In genomic region chr12:124911521-124911920, GRCh38 we compare ENCODE assay signal across 7 cellular contexts. TPM values are rescaled to one million over a fixed set of nuclear protein-coding genes. Genes with fewer than 3 reads are reported as not detected.
DNase-seq lines count a peak whose midpoint lies in the region; ATAC-seq, FAIRE-seq and TF ChIP-seq lines count a peak whose summit lies in the region.
"Not testable (repeated sequence)": the region's sequence is repeated elsewhere in the genome, so short reads cannot be mapped to it uniquely, and the experiment has no call there.

No MANE protein-coding gene starts in this region.

- not testable (repeated sequence) for H3K9me3 ChIP-seq in SK-N-SH; left ventricle myocardium inferior (replicated peaks); small intestine (ENCODE audit: control insufficient read depth, low read depth)

- ATAC-seq in activated naive CD4-positive, alpha-beta T cell treated with anti-CD3 and anti-CD28 coated beads, Interleukin-2, amount 50 U/mL, for 72 hours; naive thymus-derived CD8-positive, alpha-beta T cell: not testable (repeated sequence)

- peaks cover 50% of the 10 kb centered on the region for H3K79me2 ChIP-seq in SK-N-SH (ENCODE audit: insufficient read depth)

- intact Hi-C loops in dendritic cell treated with granulocyte-macrophage colony-stimulating factor and Interleukin-4, amounts not matched to agents 40 ng/mL and 50 ng/mL, for 4 days (cut with micrococcal nuclease); left ventricle myocardium inferior (cut with micrococcal nuclease): not testable (repeated sequence)

- not testable (repeated sequence) for FAIRE-seq in small intestine (lab: Jason Lieb, UNC)

- H3K36me3 ChIP-seq in SK-N-SH (replicated peaks in 1 of 2; ENCODE audit: control insufficient read depth in 1 of 2, insufficient read depth in 2 of 2, low read length in 1 of 2) = peaks cover 20 to 24% of the 10 kb centered on the region in 2 experiments
- peaks cover 34% of the 10 kb centered on the region for H3K36me3 ChIP-seq in left ventricle myocardium inferior
- H3K36me3 ChIP-seq in small intestine (ENCODE audit: control insufficient read depth in 2 of 2, insufficient read depth in 2 of 2, low read length in 2 of 2) = not testable (repeated sequence)

- not testable (repeated sequence) for H2AFZ ChIP-seq in SK-N-SH (ENCODE audit: low read depth)

- 66% methylated on average over 4 of the region's 6 CpGs for WGBS in SK-N-SH (ENCODE audit: low lambda C conversion rate)
- 45 to 55% (median 48%) methylated on average over 5 to 6 of the region's 6 CpGs for WGBS in small intestine, 3 donors

- not testable (repeated sequence) for H3K27me3 ChIP-seq in SK-N-SH (ENCODE audit: insufficient read depth); left ventricle myocardium inferior (ENCODE audit: low read depth); small intestine (ENCODE audit: control insufficient read depth in 2 of 2, insufficient read depth in 2 of 2, low read length in 2 of 2)

- peak overlapping the region; percentile 25; the same call in 1 of the 2 replicates for H3K4me3 ChIP-seq in GM12864 (ENCODE audit: low read depth, low read length)
- peak overlapping the region; percentile 1 to 61; a peak in 3 of 4 replicates for H3K4me3 ChIP-seq in SK-N-SH (ENCODE audit: low read depth in 2 of 2, low read length in 1 of 2)
- peak overlapping the region; percentile 60 for H3K4me3 ChIP-seq in left ventricle myocardium inferior
- H3K4me3 ChIP-seq in small intestine (ENCODE audit: low read depth in 1 of 2, low read length in 2 of 2) = peak overlapping the region; percentile 19 to 25

- H3K4me1 ChIP-seq in SK-N-SH (ENCODE audit: control insufficient read depth in 1 of 2, insufficient read depth in 2 of 2, low read depth in 1 of 2, low read length in 1 of 2) (peaks cover 23 to 41% of the 10 kb centered on the region in 2 experiments), left ventricle myocardium inferior (peaks cover 70% of the 10 kb centered on the region)
- H3K4me1 ChIP-seq in small intestine (ENCODE audit: control insufficient read depth in 2 of 2, insufficient read depth in 1 of 2, low read depth in 1 of 2, low read length in 1 of 2) = not testable (repeated sequence)

- H3K27ac Mint-ChIP-seq in activated naive CD4-positive, alpha-beta T cell treated with anti-CD3 and anti-CD28 coated beads, Interleukin-2, amount 50 U/mL, for 72 hours = peak overlapping the region; percentile 80 to 95
- H3K27ac Mint-ChIP-seq in dendritic cell treated with granulocyte-macrophage colony-stimulating factor and Interleukin-4, amounts not matched to agents 40 ng/mL and 50 ng/mL, for 4 days = peak overlapping the region; percentile 35
- peak overlapping the region in 5 of 10 donors; percentile 33 to 89 (median 73) for H3K27ac Mint-ChIP-seq in naive thymus-derived CD8-positive, alpha-beta T cell

- H3F3A ChIP-seq in SK-N-SH (replicated peaks; ENCODE audit: insufficient read depth) = peaks cover 52% of the 10 kb centered on the region

- DNase-seq in GM12864 (ENCODE audit: low read depth); SK-N-SH; activated naive CD4-positive, alpha-beta T cell treated with anti-CD3 and anti-CD28 coated beads, Interleukin-2, amount 50 U/mL, for 72 hours (ENCODE audit: low spot score in 2 of 2); left ventricle myocardium inferior; naive thymus-derived CD8-positive, alpha-beta T cell; small intestine: not testable (repeated sequence)

- not testable (repeated sequence) for H3K9me2 ChIP-seq in SK-N-SH

- TF ChIP-seq RAD21 in SK-N-SH (IDR thresholded peaks at IDR 0.05; ENCODE audit: low read length) = not testable (repeated sequence)

- H4K20me1 ChIP-seq in SK-N-SH (ENCODE audit: insufficient read depth) = peaks cover 60% of the 10 kb centered on the region

- H3K4me2 ChIP-seq in SK-N-SH = peak overlapping the region; percentile 88

- not testable (repeated sequence) for TF ChIP-seq CTCF in GM12864 (IDR thresholded peaks at IDR 0.05; ENCODE audit: low read depth, low read length, missing control alignments); SK-N-SH (IDR thresholded peaks at IDR 0.05); left ventricle myocardium inferior (IDR thresholded peaks at IDR 0.05; ENCODE audit: borderline replicate concordance)

- H3K27ac ChIP-seq in SK-N-SH (ENCODE audit: low read depth in 2 of 2, low read length in 1 of 2) = 0 out of 4 replicates have a peak overlapping the region, but pooled peaks of 1 of the 2 experiments have one; percentile 11
- peak overlapping the region; percentile 47 for H3K27ac ChIP-seq in left ventricle myocardium inferior (replicated peaks)
- H3K27ac ChIP-seq in small intestine (ENCODE audit: low read depth in 1 of 2, low read length in 1 of 2) = peak overlapping the region in 1 of 2 donors; percentile 23

- peaks cover 30 to 39% of the 10 kb centered on the region in 2 donors for H3K36me3 Mint-ChIP-seq in activated naive CD4-positive, alpha-beta T cell treated with anti-CD3 and anti-CD28 coated beads, Interleukin-2, amount 50 U/mL, for 72 hours
- H3K36me3 Mint-ChIP-seq in dendritic cell treated with granulocyte-macrophage colony-stimulating factor and Interleukin-4, amounts not matched to agents 40 ng/mL and 50 ng/mL, for 4 days (ENCODE audit: low read depth) = peaks cover 58% of the 10 kb centered on the region
- peaks cover 21 to 40% (median 25%) of the 10 kb centered on the region in 3 donors for H3K36me3 Mint-ChIP-seq in naive thymus-derived CD8-positive, alpha-beta T cell

- H3K27me3 Mint-ChIP-seq in dendritic cell treated with granulocyte-macrophage colony-stimulating factor and Interleukin-4, amounts not matched to agents 40 ng/mL and 50 ng/mL, for 4 days; naive thymus-derived CD8-positive, alpha-beta T cell: not testable (repeated sequence)

- H3K9ac ChIP-seq in SK-N-SH = peak overlapping the region; percentile 30

- TF ChIP-seq EP300 in SK-N-SH (IDR thresholded peaks at IDR 0.05; ENCODE audit: borderline replicate concordance in 1 of 2, low read depth in 1 of 2, low read length in 1 of 2) = not testable (repeated sequence)

- CTCF ChIA-PET in SK-N-SH (lab: Yijun Ruan, JAX) = interaction anchor here (2.3 kb wide), 1 partner anchor 76 kb away, joined by 6 read pairs; no protein-coding TSS in a partner anchor

- H3K9me3 Mint-ChIP-seq in activated naive CD4-positive, alpha-beta T cell treated with anti-CD3 and anti-CD28 coated beads, Interleukin-2, amount 50 U/mL, for 72 hours = peaks cover 0 to 11% of the 10 kb centered on the region in 2 donors
- not testable (repeated sequence) for H3K9me3 Mint-ChIP-seq in dendritic cell treated with granulocyte-macrophage colony-stimulating factor and Interleukin-4, amounts not matched to agents 40 ng/mL and 50 ng/mL, for 4 days
- peaks cover 0 to 17% (median 0%) of the 10 kb centered on the region in 9 donors for H3K9me3 Mint-ChIP-seq in naive thymus-derived CD8-positive, alpha-beta T cell

- peak overlapping the region; percentile 78 for H3K4me3 Mint-ChIP-seq in dendritic cell treated with granulocyte-macrophage colony-stimulating factor and Interleukin-4, amounts not matched to agents 40 ng/mL and 50 ng/mL, for 4 days
- peak overlapping the region; percentile 13 to 63 (median 41) for H3K4me3 Mint-ChIP-seq in naive thymus-derived CD8-positive, alpha-beta T cell

- H3K4me1 Mint-ChIP-seq in dendritic cell treated with granulocyte-macrophage colony-stimulating factor and Interleukin-4, amounts not matched to agents 40 ng/mL and 50 ng/mL, for 4 days (ENCODE audit: low read depth) = peaks cover 42% of the 10 kb centered on the region
- peaks cover 35 to 61% (median 58%) of the 10 kb centered on the region in 4 donors for H3K4me1 Mint-ChIP-seq in naive thymus-derived CD8-positive, alpha-beta T cell

- POLR2A ChIA-PET in SK-N-SH (lab: Yijun Ruan, JAX) = interaction anchor here (1.3 to 2.7 kb wide), 2 partner anchors 27 to 29 kb away, joined by 5 to 11 read pairs; no protein-coding TSS in a partner anchor
- POLR2A ChIA-PET in naive thymus-derived CD8-positive, alpha-beta T cell (lab: Charles Lee) = interaction anchor here (0.6 to 7.9 kb wide), 7 partner anchors 8 to 866 kb away, joined by 3 to 89 read pairs (median 5); no protein-coding TSS in a partner anchor

RNA-seq across cellular contexts. Expression of gene UBC, which starts 2.9 kb away (rescaled TPM):
- polyA plus RNA-seq in SK-N-SH (2012; rRNA removed) (1,327 and 1,666 TPM in 2 replicates), small intestine (1,000 to 10,000 TPM in 2 of 3 donors, 100 to 1,000 TPM in 1; 806 to 1,948 (median 1,527) TPM)
- polyA plus RNA-seq in SK-N-SH (2012; cell fraction: cytosol; rRNA removed) = 1,141 and 1,342 TPM in 2 replicates
- polyA plus RNA-seq in SK-N-SH (2012; cell fraction: nucleus; rRNA removed) = 1,930 and 2,064 TPM in 2 replicates
- total RNA-seq in activated naive CD4-positive, alpha-beta T cell treated with anti-CD3 and anti-CD28 coated beads, Interleukin-2, amount 50 U/mL, for 72 hours = 100 to 1,000 TPM; 806 to 863 TPM
- total RNA-seq in left ventricle myocardium inferior = 1,154 TPM
- total RNA-seq in naive thymus-derived CD8-positive, alpha-beta T cell = 100 to 1,000 TPM; 773 to 788 TPM
- 1,000 to 10,000 TPM; 1,080 to 1,331 (median 1,214) TPM for polyA plus RNA-seq in naive thymus-derived CD8-positive, alpha-beta T cell

RNA-seq across cellular contexts. Expression of gene SCARB1, which starts 47.9 kb away (rescaled TPM):
- polyA plus RNA-seq in SK-N-SH (2012; rRNA removed) (12.8 and 33.0 TPM in 2 replicates), small intestine (100 to 1,000 TPM in 2 of 3 donors, 10 to 100 TPM in 1; 41.9 to 230 (median 181) TPM)
- 17.4 and 25.1 TPM in 2 replicates for polyA plus RNA-seq in SK-N-SH (2012; cell fraction: cytosol; rRNA removed)
- 36.4 and 45.3 TPM in 2 replicates for polyA plus RNA-seq in SK-N-SH (2012; cell fraction: nucleus; rRNA removed)
- total RNA-seq in activated naive CD4-positive, alpha-beta T cell treated with anti-CD3 and anti-CD28 coated beads, Interleukin-2, amount 50 U/mL, for 72 hours = 10 to 100 TPM; 15.3 to 23.6 TPM
- 11.1 TPM for total RNA-seq in left ventricle myocardium inferior
- 1 to 10 TPM; 4.3 to 7.2 TPM for total RNA-seq in naive thymus-derived CD8-positive, alpha-beta T cell
- polyA plus RNA-seq in naive thymus-derived CD8-positive, alpha-beta T cell = 1 to 10 TPM; 2.7 to 3.9 (median 3.1) TPM
